ENCODE assay signal across 21 cellular contexts in the genomic region with DNA sequence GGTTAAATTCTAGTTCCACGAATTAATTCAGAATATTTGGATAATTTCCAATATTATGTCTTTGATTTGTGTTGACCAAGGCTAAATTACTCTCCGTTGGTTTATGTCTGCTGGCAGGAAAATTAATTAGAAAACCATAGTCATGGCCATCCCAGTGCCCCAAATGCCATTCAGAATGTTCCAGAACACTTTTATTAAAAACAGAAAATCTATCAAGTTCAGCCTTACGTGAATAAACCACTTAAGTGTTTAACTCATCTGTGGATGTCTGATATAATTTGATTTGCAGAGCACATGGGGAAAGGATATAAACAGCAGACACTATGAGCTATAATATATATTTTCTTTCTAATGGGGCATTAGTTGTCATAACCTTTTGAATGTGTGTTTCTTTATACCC.
DNase-seq lines count a peak whose midpoint lies in the region; ATAC-seq, FAIRE-seq and TF ChIP-seq lines count a peak whose summit lies in the region.
"Had no signal": no experiment of that assay in that cellular context is flagged by ENCODE, and none has a peak within 500 bp of the region (broad histone marks: within the 10 kb centered on the region; RNA-seq: fewer than 3 reads in every experiment).

No MANE protein-coding gene starts in this region.

- H3K36me3 ChIP-seq in SK-N-SH (replicated peaks in 1 of 2; ENCODE audit: control insufficient read depth in 1 of 2, insufficient read depth in 2 of 2, low read length in 1 of 2) (peaks cover 0 to 3% of the 10 kb centered on the region in 2 experiments), psoas muscle (ENCODE audit: insufficient read depth in 1 of 2, low read depth in 1 of 2) (no peaks in the 10 kb centered on the region)
- H3K36me3 ChIP-seq: BLaER1 treated with 17β-estradiol and CSF1 and Interleukin-3, amounts not matched to agents 10 nM and 100 nM had no signal

- no peaks in the 10 kb centered on the region for H3K9me2 ChIP-seq in SK-N-SH

- no peak; the same call in 1 of the 2 replicates for TF ChIP-seq RAD21 in SK-N-SH (IDR thresholded peaks at IDR 0.05; ENCODE audit: low read length)

- TF ChIP-seq CTCF in SK-N-SH (IDR thresholded peaks at IDR 0.05), result no peak
- no peak for TF ChIP-seq CTCF in psoas muscle (IDR thresholded peaks at IDR 0.05)

- peak overlapping the region in 1 of 2 experiments; percentile 74; a peak in 2 of 4 replicates for H3K27ac ChIP-seq in SK-N-SH (ENCODE audit: low read depth in 2 of 2, low read length in 1 of 2)
- H3K27ac ChIP-seq in psoas muscle, result no peak overlapping the region
- H3K27ac ChIP-seq: BLaER1 treated with 17β-estradiol and CSF1 and Interleukin-3, amounts not matched to agents 10 nM and 100 nM; C4-2B had no signal

- H3F3A ChIP-seq in SK-N-SH (replicated peaks; ENCODE audit: insufficient read depth), result peaks cover 8% of the 10 kb centered on the region

- WGBS in SK-N-SH (ENCODE audit: low lambda C conversion rate), result 20% methylated on average over 3 of the region's 3 CpGs
- WGBS in psoas muscle, 3 donors, result 36 to 42% (median 40%) methylated on average over 3 of the region's 3 CpGs

- POLR2A ChIA-PET in SK-N-SH (lab: Yijun Ruan, JAX), result no interaction called here

- no peaks in the 10 kb centered on the region for H3K79me2 ChIP-seq in SK-N-SH (ENCODE audit: insufficient read depth)

- no peaks in the 10 kb centered on the region; the same call in 1 of the 2 replicates for H3K9me3 ChIP-seq in SK-N-SH
- no peaks in the 10 kb centered on the region for H3K9me3 ChIP-seq in psoas muscle
- H3K9me3 ChIP-seq: BLaER1 treated with 17β-estradiol and CSF1 and Interleukin-3, amounts not matched to agents 10 nM and 100 nM; Caco-2 had no signal

- no peak overlapping the region for H3K9ac ChIP-seq in SK-N-SH
- H3K9ac ChIP-seq: BLaER1 treated with 17β-estradiol and CSF1 and Interleukin-3, amounts not matched to agents 10 nM and 100 nM had no signal

- peaks cover 0 to 2% of the 10 kb centered on the region in 2 experiments; a peak in 2 of 4 replicates for H3K4me1 ChIP-seq in SK-N-SH (ENCODE audit: control insufficient read depth in 1 of 2, insufficient read depth in 2 of 2, low read depth in 1 of 2, low read length in 1 of 2)
- no peaks in the 10 kb centered on the region for H3K4me1 ChIP-seq in psoas muscle
- H3K4me1 ChIP-seq: BLaER1 treated with 17β-estradiol and CSF1 and Interleukin-3, amounts not matched to agents 10 nM and 100 nM; Caco-2 had no signal

- CTCF ChIA-PET in SK-N-SH (lab: Yijun Ruan, JAX), result interaction anchor here (0.8 to 1.2 kb wide), 2 partner anchors 40 to 187 kb away, joined by 3 read pairs; no protein-coding TSS in a partner anchor

- peak; percentile 28 to 97; a peak in 3 of 4 replicates for TF ChIP-seq EP300 in SK-N-SH (IDR thresholded peaks at IDR 0.05; ENCODE audit: borderline replicate concordance in 1 of 2, low read depth in 1 of 2, low read length in 1 of 2)

- ATAC-seq in HG02798 (IDR thresholded peaks at IDR 0.05; ENCODE audit: poor library complexity, unreplicated experiment), result no peak
- ATAC-seq in psoas muscle, result no peak
- ATAC-seq in HG03457 (IDR thresholded peaks at IDR 0.05; ENCODE audit: unreplicated experiment), result no peak
- ATAC-seq: CD8-positive, alpha-beta T cell had no signal

- DNase-seq in GM18507 (ENCODE audit: extremely low spot score, insufficient read length, low read depth) (no peak), SK-N-SH (peak; percentile 30), left kidney (ENCODE audit: low read depth, low spot score) (peak; percentile 8), NOMO-1 treated with DMSO at 0.1 percent for 48 hours (lab: John Stamatoyannopoulos, UW; ENCODE audit: unreplicated experiment) (no peak), psoas muscle (no peak)
- DNase-seq: 8988T; ACHN; Caco-2; Calu3; CD4-positive, alpha-beta T cell; CD8-positive, alpha-beta T cell; DMS79 treated with DMSO at 0.1 percent for 48 hours; GF-D8 had no signal

- FAIRE-seq in GM18507 (lab: Jason Lieb, UNC), result peak; percentile 33
- FAIRE-seq: A204.1, D721Med, G401.6, GM12892 had no signal

- no peak overlapping the region for H2AFZ ChIP-seq in SK-N-SH (ENCODE audit: low read depth)

- no peak overlapping the region for H3K4me2 ChIP-seq in SK-N-SH
- H3K4me2 ChIP-seq: BLaER1 treated with 17β-estradiol and CSF1 and Interleukin-3, amounts not matched to agents 10 nM and 100 nM had no signal

- H3K4me3 ChIP-seq in SK-N-SH (ENCODE audit: low read depth in 2 of 2, low read length in 1 of 2), result no peak overlapping the region
- H3K4me3 ChIP-seq in psoas muscle, result no peak overlapping the region
- H3K4me3 ChIP-seq: BLaER1 treated with 17β-estradiol and CSF1 and Interleukin-3, amounts not matched to agents 10 nM and 100 nM had no signal

- intact Hi-C loops in psoas muscle (cut with DNase I), result no loop called here

- H3K27me3 ChIP-seq in SK-N-SH (ENCODE audit: insufficient read depth) (no peaks in the 10 kb centered on the region), psoas muscle (ENCODE audit: insufficient read depth in 3 of 3, low read length in 2 of 3) (no peaks in the 10 kb centered on the region)
- H3K27me3 ChIP-seq: BLaER1 treated with 17β-estradiol and CSF1 and Interleukin-3, amounts not matched to agents 10 nM and 100 nM had no signal

- no peaks in the 10 kb centered on the region for H4K20me1 ChIP-seq in SK-N-SH (ENCODE audit: insufficient read depth)
- H4K20me1 ChIP-seq: BLaER1 treated with 17β-estradiol and CSF1 and Interleukin-3, amounts not matched to agents 10 nM and 100 nM had no signal

TF ChIP-seq in SK-N-SH, 30 proteins besides CTCF, POLR2A, EP300 and RAD21 (continues in another document):
- TF ChIP-seq FOXJ3 (CRISPR knock-in tag; IDR thresholded peaks at IDR 0.05) (no peak), SMC3 (IDR thresholded peaks at IDR 0.05; ENCODE audit: low read depth, low read length) (no peak), RXRA (IDR thresholded peaks at IDR 0.05; ENCODE audit: borderline replicate concordance, low read depth) (no peak), MEF2A (IDR thresholded peaks at IDR 0.05; ENCODE audit: borderline replicate concordance, low read depth) (no peak), TAF1 (IDR thresholded peaks at IDR 0.05; ENCODE audit: borderline replicate concordance, low read depth, low read length) (no peak), RCOR1 (IDR thresholded peaks at IDR 0.05; ENCODE audit: low read length) (peak; percentile 69; the same call in 1 of the 2 replicates), CHD2 (IDR thresholded peaks at IDR 0.05; ENCODE audit: low read length, partially characterized antibody) (peak; percentile 78), GABPA (IDR thresholded peaks at IDR 0.05; ENCODE audit: low read depth) (no peak), NRF1 (IDR thresholded peaks at IDR 0.05; ENCODE audit: low read depth, low read length) (no peak), TCF12 (IDR thresholded peaks at IDR 0.05) (peak; percentile 43), EZH2phosphoT487 (IDR thresholded peaks at IDR 0.05; ENCODE audit: borderline replicate concordance, low read depth) (no peak), MXI1 (IDR thresholded peaks at IDR 0.05; ENCODE audit: low read depth, low read length) (peak; percentile 28; the same call in 1 of the 2 replicates)
- TF ChIP-seq, protein P1, sequence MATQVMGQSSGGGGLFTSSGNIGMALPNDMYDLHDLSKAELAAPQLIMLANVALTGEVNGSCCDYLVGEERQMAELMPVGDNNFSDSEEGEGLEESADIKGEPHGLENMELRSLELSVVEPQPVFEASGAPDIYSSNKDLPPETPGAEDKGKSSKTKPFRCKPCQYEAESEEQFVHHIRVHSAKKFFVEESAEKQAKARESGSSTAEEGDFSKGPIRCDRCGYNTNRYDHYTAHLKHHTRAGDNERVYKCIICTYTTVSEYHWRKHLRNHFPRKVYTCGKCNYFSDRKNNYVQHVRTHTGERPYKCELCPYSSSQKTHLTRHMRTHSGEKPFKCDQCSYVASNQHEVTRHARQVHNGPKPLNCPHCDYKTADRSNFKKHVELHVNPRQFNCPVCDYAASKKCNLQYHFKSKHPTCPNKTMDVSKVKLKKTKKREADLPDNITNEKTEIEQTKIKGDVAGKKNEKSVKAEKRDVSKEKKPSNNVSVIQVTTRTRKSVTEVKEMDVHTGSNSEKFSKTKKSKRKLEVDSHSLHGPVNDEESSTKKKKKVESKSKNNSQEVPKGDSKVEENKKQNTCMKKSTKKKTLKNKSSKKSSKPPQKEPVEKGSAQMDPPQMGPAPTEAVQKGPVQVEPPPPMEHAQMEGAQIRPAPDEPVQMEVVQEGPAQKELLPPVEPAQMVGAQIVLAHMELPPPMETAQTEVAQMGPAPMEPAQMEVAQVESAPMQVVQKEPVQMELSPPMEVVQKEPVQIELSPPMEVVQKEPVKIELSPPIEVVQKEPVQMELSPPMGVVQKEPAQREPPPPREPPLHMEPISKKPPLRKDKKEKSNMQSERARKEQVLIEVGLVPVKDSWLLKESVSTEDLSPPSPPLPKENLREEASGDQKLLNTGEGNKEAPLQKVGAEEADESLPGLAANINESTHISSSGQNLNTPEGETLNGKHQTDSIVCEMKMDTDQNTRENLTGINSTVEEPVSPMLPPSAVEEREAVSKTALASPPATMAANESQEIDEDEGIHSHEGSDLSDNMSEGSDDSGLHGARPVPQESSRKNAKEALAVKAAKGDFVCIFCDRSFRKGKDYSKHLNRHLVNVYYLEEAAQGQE (IDR thresholded peaks at IDR 0.05; ENCODE audit: low read depth, low read length), result no peak
- TF ChIP-seq, protein P2, sequence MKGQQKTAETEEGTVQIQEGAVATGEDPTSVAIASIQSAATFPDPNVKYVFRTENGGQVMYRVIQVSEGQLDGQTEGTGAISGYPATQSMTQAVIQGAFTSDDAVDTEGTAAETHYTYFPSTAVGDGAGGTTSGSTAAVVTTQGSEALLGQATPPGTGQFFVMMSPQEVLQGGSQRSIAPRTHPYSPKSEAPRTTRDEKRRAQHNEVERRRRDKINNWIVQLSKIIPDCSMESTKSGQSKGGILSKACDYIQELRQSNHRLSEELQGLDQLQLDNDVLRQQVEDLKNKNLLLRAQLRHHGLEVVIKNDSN (IDR thresholded peaks at IDR 0.05; ENCODE audit: borderline replicate concordance, low read depth), result no peak
- TF ChIP-seq, protein P3, sequence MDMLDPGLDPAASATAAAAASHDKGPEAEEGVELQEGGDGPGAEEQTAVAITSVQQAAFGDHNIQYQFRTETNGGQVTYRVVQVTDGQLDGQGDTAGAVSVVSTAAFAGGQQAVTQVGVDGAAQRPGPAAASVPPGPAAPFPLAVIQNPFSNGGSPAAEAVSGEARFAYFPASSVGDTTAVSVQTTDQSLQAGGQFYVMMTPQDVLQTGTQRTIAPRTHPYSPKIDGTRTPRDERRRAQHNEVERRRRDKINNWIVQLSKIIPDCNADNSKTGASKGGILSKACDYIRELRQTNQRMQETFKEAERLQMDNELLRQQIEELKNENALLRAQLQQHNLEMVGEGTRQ (IDR thresholded peaks at IDR 0.05; ENCODE audit: borderline replicate concordance, low read depth, low read length), result no peak

Comparison
In these comparisons a context has a peak if more than half of its experiments do, and no peak if none do; other contexts are left out.
1. DNase-seq: peak in SK-N-SH (single experiment) and left kidney (single experiment); none in GM18507 (single experiment), NOMO-1 treated with DMSO at 0.1 percent for 48 hours (single experiment) and psoas muscle (0 of 2).